1 cellular context compared by ENCODE assay signal in genomic region chr11:103586756-103587155, GRCh38.
TF ChIP-seq lines count a peak whose summit lies in the region.

No MANE protein-coding gene starts in this region.

TF ChIP-seq in GM23338, 12 proteins besides CTCF, POLR2A, EP300 and RAD21 (continued from another document):
- TF ChIP-seq ZNF462 (CRISPR knock-in tag; IDR thresholded peaks at IDR 0.05) (no peak), EZH2phosphoT487 (IDR thresholded peaks at IDR 0.05; ENCODE audit: unreplicated experiment) (no peak), STAT1 (IDR thresholded peaks at IDR 0.05; ENCODE audit: unreplicated experiment) (no peak), POLR2AphosphoS5 (IDR thresholded peaks at IDR 0.05; ENCODE audit: low read depth) (no peak), ZNF331 (CRISPR knock-in tag; IDR thresholded peaks at IDR 0.05; ENCODE audit: low read depth) (no peak), CREB1 (CRISPR knock-in tag; IDR thresholded peaks at IDR 0.05; ENCODE audit: low read depth) (no peak)
TF ChIP-seq in GM23338: peak in this region for 0.
